34 cellular contexts compared by ENCODE assay signal in the genomic region with DNA sequence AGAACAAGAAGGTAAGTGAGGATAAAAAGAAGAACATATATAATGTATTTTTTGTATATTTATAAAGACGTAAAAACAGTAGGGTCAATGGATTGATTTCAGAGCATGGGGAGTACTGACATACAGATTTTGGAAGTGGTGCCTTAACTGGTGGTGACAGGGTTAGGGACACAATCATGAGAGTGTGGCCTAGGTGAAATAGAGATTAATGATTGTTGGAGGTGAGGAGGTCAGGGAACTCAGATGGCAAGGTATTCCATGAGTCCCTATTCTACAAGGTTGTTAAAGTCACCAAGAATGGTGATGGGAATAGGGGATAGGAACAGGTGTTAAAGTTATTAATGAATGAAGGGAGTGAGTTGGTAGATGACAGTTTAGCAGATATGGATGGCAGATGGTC.
"Had no signal": no experiment of that assay in that cellular context is flagged by ENCODE, and none has a peak within 500 bp of the region (broad histone marks: within the 10 kb centered on the region; RNA-seq: fewer than 3 reads in every experiment).

No MANE protein-coding gene starts in this region.

- H3K27me3 ChIP-seq: MG63 had no signal

- H3K36me3 ChIP-seq: MG63 had no signal

- H3K9me3 ChIP-seq: MG63 had no signal

- DNase-seq: Karpas-422, Kasumi-1, MG63, MM.1S, MV-4-11, NCI-H1048, NCI-H1092, NCI-H1092 treated with DMSO at 0.1 percent for 48 hours, NCI-H1105, NCI-H1105 treated with DMSO at 0.1 percent for 48 hours, NCI-H1417, NCI-H1417 treated with DMSO at 0.1 percent for 48 hours, NCI-H1436, NCI-H1436 treated with DMSO at 0.1 percent for 48 hours, NCI-H146, NCI-H1694, NCI-H1694 treated with DMSO at 0.1 percent for 48 hours, NCI-H187, NCI-H187 treated with DMSO at 0.1 percent for 48 hours, NCI-H1930, NCI-H2029, NCI-H2029 treated with DMSO at 0.1 percent for 48 hours, NCI-H2081, NCI-H2081 treated with DMSO at 0.1 percent for 48 hours, NCI-H2107, NCI-H2171, NCI-H2171 treated with DMSO at 0.1 percent for 48 hours, NCI-H2227 treated with DMSO at 0.1 percent for 48 hours, NCI-H226, NCI-H345, NCI-H446, NCI-H446 treated with DMSO at 0.1 percent for 48 hours, NCI-H510A, NCI-H510A treated with DMSO at 0.1 percent for 48 hours had no signal

- H3K4me3 ChIP-seq: MG63 had no signal
